Comparison of ENCODE assay signal across 22 cellular contexts in the genomic region with DNA sequence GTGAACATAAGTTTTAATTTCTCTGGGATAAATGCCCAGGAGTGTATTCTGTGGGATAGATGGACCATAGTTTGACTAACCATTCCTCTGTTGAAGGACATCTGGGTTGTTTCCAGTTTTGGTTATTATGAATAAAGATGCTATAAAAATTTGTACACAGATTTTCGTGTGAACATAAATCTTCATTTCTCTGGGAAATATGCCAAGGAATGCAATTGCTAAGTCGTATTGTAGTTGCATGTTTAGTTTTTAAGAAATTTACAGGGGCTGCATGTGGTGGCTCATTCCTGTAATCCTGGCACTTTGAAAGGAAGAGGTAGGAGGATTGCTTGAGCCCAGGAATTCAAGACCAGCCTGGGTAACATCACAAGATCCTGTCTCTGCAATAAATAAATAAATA. TPM values are rescaled to one million over a fixed set of nuclear protein-coding genes. Genes with fewer than 3 reads are reported as not detected.
DNase-seq lines count a peak whose midpoint lies in the region; ATAC-seq and TF ChIP-seq lines count a peak whose summit lies in the region.
"Had no signal": no experiment of that assay in that cellular context is flagged by ENCODE, and none has a peak within 500 bp of the region (broad histone marks: within the 10 kb centered on the region; RNA-seq: fewer than 3 reads in every experiment).

No MANE protein-coding gene starts in this region.

- H3K4me2 ChIP-seq in smooth muscle cell = no peak overlapping the region

- H3K9me3 ChIP-seq in HEK293 (ENCODE audit: control insufficient read depth, insufficient read depth, low read depth, low read length) = no peaks in the 10 kb centered on the region
- H3K9me3 ChIP-seq in smooth muscle cell (replicated peaks; ENCODE audit: low read depth) = no peaks in the 10 kb centered on the region
- no peaks in the 10 kb centered on the region for H3K9me3 ChIP-seq in CD8-positive, alpha-beta memory T cell (ENCODE audit: low read length)
- H3K9me3 ChIP-seq: BLaER1 treated with 17β-estradiol and CSF1 and Interleukin-3, amounts not matched to agents 10 nM and 100 nM; esophagus squamous epithelium had no signal

- CTCF ChIA-PET in HEK293 (lab: Yijun Ruan, JAX) = interaction anchor here (0.9 kb wide), 1 partner anchor 19 kb away, joined by 3 read pairs; no protein-coding TSS in a partner anchor
- CTCF ChIA-PET in CD8-positive, alpha-beta memory T cell (lab: Charles Lee) = no interaction called here

- DNase-seq in fibroblast of peridontal ligament (ENCODE audit: extremely low read depth) (peak; percentile 58), smooth muscle cell (lab: John Stamatoyannopoulos, UW; ENCODE audit: unreplicated experiment) (no peak), type B pancreatic cell (ENCODE audit: extremely low spot score, unreplicated experiment) (no peak)
- DNase-seq in CD8-positive, alpha-beta memory T cell = no peak
- DNase-seq: activated CD4-positive, alpha-beta T cell treated with anti-CD3 and anti-CD28 coated beads, Interleukin-2, amount 50 U/mL, for 48 hours; activated T-cell treated with anti-CD3 and anti-CD28 coated beads, Interleukin-2, amount 50 U/mL, for 24 hours; esophagus squamous epithelium; islet precursor cell; MV-4-11; naive thymus-derived CD4-positive, alpha-beta T cell; NCI-H1930; NCI-H510A; small intestine had no signal

- no peaks in the 10 kb centered on the region for H3K27me3 ChIP-seq in smooth muscle cell (ENCODE audit: low read depth)
- no peaks in the 10 kb centered on the region for H3K27me3 ChIP-seq in CD8-positive, alpha-beta memory T cell (ENCODE audit: insufficient read depth, low read length, poor library complexity, severe bottlenecking)
- H3K27me3 ChIP-seq: BLaER1 treated with 17β-estradiol and CSF1 and Interleukin-3, amounts not matched to agents 10 nM and 100 nM; esophagus squamous epithelium had no signal

- no peak overlapping the region for H3K27ac Mint-ChIP-seq in type B pancreatic cell
- H3K27ac Mint-ChIP-seq in CD8-positive, alpha-beta memory T cell = no peak overlapping the region
- H3K27ac Mint-ChIP-seq: activated naive CD4-positive, alpha-beta T cell treated with anti-CD3 and anti-CD28 coated beads, Interleukin-2, amount 50 U/mL, for 24 hours; activated T-cell treated with anti-CD3 and anti-CD28 coated beads, Interleukin-2, amount 50 U/mL, for 24 hours; naive thymus-derived CD4-positive, alpha-beta T cell had no signal

- no peaks in the 10 kb centered on the region for H3K4me1 ChIP-seq in HEK293 (ENCODE audit: control insufficient read depth, insufficient read depth, low read length)
- H3K4me1 ChIP-seq in smooth muscle cell (ENCODE audit: low read depth) = no peaks in the 10 kb centered on the region
- H3K4me1 ChIP-seq in CD8-positive, alpha-beta memory T cell (ENCODE audit: insufficient read depth, low read length) = no peaks in the 10 kb centered on the region

- POLR2A ChIA-PET in HEK293 (lab: Yijun Ruan, JAX) = interaction anchor here (0.9 kb wide), 1 partner anchor 53 kb away, joined by 3 read pairs; no protein-coding TSS in a partner anchor
- POLR2A ChIA-PET in CD8-positive, alpha-beta memory T cell (lab: Charles Lee) = interaction anchor here (0.9 kb wide), 1 partner anchor 14 kb away, joined by 3 read pairs; no protein-coding TSS in a partner anchor

- 17% methylated on average over 2 of the region's 2 CpGs for WGBS in smooth muscle cell (ENCODE audit: low lambda C conversion rate)

- H2AFZ ChIP-seq in smooth muscle cell (ENCODE audit: low read depth) = no peak overlapping the region

- TF ChIP-seq CTCF in HEK293 (tag by site-specific recombination; IDR thresholded peaks at IDR 0.05) (no peak), smooth muscle cell (IDR thresholded peaks at IDR 0.05; ENCODE audit: borderline replicate concordance, insufficient read depth, poor library complexity, severe bottlenecking) (no peak), type B pancreatic cell (conservative IDR thresholded peaks at IDR 0.05) (no peak)

- ATAC-seq in SK-N-SH treated with all-trans-retinoic acid at 6 μM for 48 hours (peak; percentile 95), HG03457 (IDR thresholded peaks at IDR 0.05; ENCODE audit: unreplicated experiment) (no peak)
- ATAC-seq: HepG2; naive thymus-derived CD4-positive, alpha-beta T cell had no signal

- no peaks in the 10 kb centered on the region for H4K20me1 ChIP-seq in smooth muscle cell (ENCODE audit: low read depth)
- H4K20me1 ChIP-seq: BLaER1 treated with 17β-estradiol and CSF1 and Interleukin-3, amounts not matched to agents 10 nM and 100 nM had no signal

- H3K4me3 ChIP-seq in HEK293 (ENCODE audit: low read depth, low read length) = no peak overlapping the region
- H3K4me3 ChIP-seq in smooth muscle cell = no peak overlapping the region
- no peak overlapping the region for H3K4me3 ChIP-seq in CD8-positive, alpha-beta memory T cell (ENCODE audit: low read length)
- H3K4me3 ChIP-seq: BLaER1 treated with 17β-estradiol and CSF1 and Interleukin-3, amounts not matched to agents 10 nM and 100 nM; esophagus squamous epithelium had no signal

- H3K9me3 Mint-ChIP-seq in type B pancreatic cell = no peaks in the 10 kb centered on the region
- H3K9me3 Mint-ChIP-seq in CD8-positive, alpha-beta memory T cell = no peaks in the 10 kb centered on the region
- H3K9me3 Mint-ChIP-seq: activated naive CD4-positive, alpha-beta T cell treated with anti-CD3 and anti-CD28 coated beads, Interleukin-2, amount 50 U/mL, for 24 hours; activated T-cell treated with anti-CD3 and anti-CD28 coated beads, Interleukin-2, amount 50 U/mL, for 24 hours; naive thymus-derived CD4-positive, alpha-beta T cell had no signal

- no peak overlapping the region for H3K27ac ChIP-seq in HEK293 (ENCODE audit: extremely low read depth, low read depth, low read length)
- peak overlapping the region; percentile 49 for H3K27ac ChIP-seq in smooth muscle cell (ENCODE audit: low read depth)
- H3K27ac ChIP-seq in CD8-positive, alpha-beta memory T cell (ENCODE audit: low read depth, low read length) = no peak overlapping the region
- H3K27ac ChIP-seq: esophagus squamous epithelium had no signal

- no peaks in the 10 kb centered on the region for H3K36me3 Mint-ChIP-seq in type B pancreatic cell
- no peaks in the 10 kb centered on the region for H3K36me3 Mint-ChIP-seq in CD8-positive, alpha-beta memory T cell
- H3K36me3 Mint-ChIP-seq: activated naive CD4-positive, alpha-beta T cell treated with anti-CD3 and anti-CD28 coated beads, Interleukin-2, amount 50 U/mL, for 24 hours; brain; naive thymus-derived CD4-positive, alpha-beta T cell had no signal

- H3K36me3 ChIP-seq in HEK293 (ENCODE audit: control insufficient read depth in 2 of 2, insufficient read depth in 1 of 2, low read length in 2 of 2) (no peaks in the 10 kb centered on the region; a peak in 1 of 3 replicates), smooth muscle cell (ENCODE audit: low read depth) (no peaks in the 10 kb centered on the region)
- H3K36me3 ChIP-seq in CD8-positive, alpha-beta memory T cell (ENCODE audit: insufficient read depth, low read length) = no peaks in the 10 kb centered on the region
- H3K36me3 ChIP-seq: BLaER1 treated with 17β-estradiol and CSF1 and Interleukin-3, amounts not matched to agents 10 nM and 100 nM; esophagus squamous epithelium had no signal

- H3K4me1 Mint-ChIP-seq in type B pancreatic cell (ENCODE audit: unreplicated experiment) = peaks cover 4% of the 10 kb centered on the region
- peaks cover 0 to 1% (median 1%) of the 10 kb centered on the region in 3 donors for H3K4me1 Mint-ChIP-seq in CD8-positive, alpha-beta memory T cell
- H3K4me1 Mint-ChIP-seq: brain had no signal

- no peaks in the 10 kb centered on the region for H3K27me3 Mint-ChIP-seq in type B pancreatic cell
- no peaks in the 10 kb centered on the region for H3K27me3 Mint-ChIP-seq in CD8-positive, alpha-beta memory T cell
- H3K27me3 Mint-ChIP-seq: activated naive CD4-positive, alpha-beta T cell treated with anti-CD3 and anti-CD28 coated beads, Interleukin-2, amount 50 U/mL, for 24 hours; activated T-cell treated with anti-CD3 and anti-CD28 coated beads, Interleukin-2, amount 50 U/mL, for 24 hours had no signal

- H3K9ac ChIP-seq in smooth muscle cell (ENCODE audit: low read depth) = no peak overlapping the region
- H3K9ac ChIP-seq: BLaER1 treated with 17β-estradiol and CSF1 and Interleukin-3, amounts not matched to agents 10 nM and 100 nM had no signal

- H3K79me2 ChIP-seq in smooth muscle cell (ENCODE audit: low read depth) = no peaks in the 10 kb centered on the region

- peaks cover 7% of the 10 kb centered on the region for H3F3A ChIP-seq in smooth muscle cell (ENCODE audit: low read depth)

- H3K4me3 Mint-ChIP-seq in type B pancreatic cell = no peak overlapping the region
- no peak overlapping the region for H3K4me3 Mint-ChIP-seq in CD8-positive, alpha-beta memory T cell
- H3K4me3 Mint-ChIP-seq: activated naive CD4-positive, alpha-beta T cell treated with anti-CD3 and anti-CD28 coated beads, Interleukin-2, amount 50 U/mL, for 24 hours; activated T-cell treated with anti-CD3 and anti-CD28 coated beads, Interleukin-2, amount 50 U/mL, for 24 hours; brain; naive thymus-derived CD4-positive, alpha-beta T cell had no signal

TF ChIP-seq in SK-N-SH treated with all-trans-retinoic acid at 6 μM for 48 hours, 23 proteins besides CTCF, POLR2A, EP300 and RAD21:
- TF ChIP-seq BACH2 (CRISPR knock-in tag; IDR thresholded peaks at IDR 0.05; ENCODE audit: borderline replicate concordance) = no peak
- peak; percentile 87 for TF ChIP-seq ISL1 (CRISPR knock-in tag; IDR thresholded peaks at IDR 0.05)
- no peak for TF ChIP-seq ZFP30 (CRISPR knock-in tag; IDR thresholded peaks at IDR 0.05)

RNA-seq across cellular contexts. Expression of a gene that starts 6.9 kb away (rescaled TPM):
- total RNA-seq in smooth muscle cell = 0.31 TPM in 1 of 2 replicates, not detected in the other
- 0.14 and 0.38 TPM in 2 replicates for polyA plus RNA-seq in smooth muscle cell
- total RNA-seq in type B pancreatic cell (ENCODE audit: low replicate concordance) = 0.39 and 0.64 TPM in 2 replicates
- 1 to 10 TPM; 1.1 to 2.1 TPM for total RNA-seq in CD8-positive, alpha-beta memory T cell
- 0.32 TPM for polyA plus RNA-seq in CD8-positive, alpha-beta memory T cell

RNA-seq across cellular contexts. Expression of a gene that starts 18.6 kb away (rescaled TPM):
- total RNA-seq in smooth muscle cell = not detected in 2 replicates
- 0.18 and 0.25 TPM in 2 replicates for polyA plus RNA-seq in smooth muscle cell
- 0.21 and 4.1 TPM in 2 replicates for total RNA-seq in type B pancreatic cell (ENCODE audit: low replicate concordance)
- total RNA-seq in CD8-positive, alpha-beta memory T cell = not detected
- polyA plus RNA-seq in CD8-positive, alpha-beta memory T cell = not detected
- total RNA-seq: dermis microvascular lymphatic vessel endothelial cell, esophagus squamous epithelium, lung microvascular endothelial cell had no signal
- polyA plus RNA-seq: naive thymus-derived CD4-positive, alpha-beta T cell had no signal

RNA-seq across cellular contexts. Expression of a gene that starts 24.5 kb away (rescaled TPM):
- 62.5 and 70.9 TPM in 2 replicates for total RNA-seq in smooth muscle cell
- 18.7 and 20.3 TPM in 2 replicates for polyA plus RNA-seq in smooth muscle cell
- 96.4 and 112 TPM in 2 replicates for total RNA-seq in type B pancreatic cell (ENCODE audit: low replicate concordance)
- 100 to 1,000 TPM; 104 to 113 TPM for total RNA-seq in CD8-positive, alpha-beta memory T cell
- polyA plus RNA-seq in CD8-positive, alpha-beta memory T cell = 32.2 TPM

RNA-seq across cellular contexts. Expression of a gene that starts 43.7 kb away (rescaled TPM):
- total RNA-seq in smooth muscle cell (not detected in 2 replicates), type B pancreatic cell (ENCODE audit: low replicate concordance) (64.6 and 142 TPM in 2 replicates)
- 0.14 and 0.15 TPM in 2 replicates for polyA plus RNA-seq in smooth muscle cell
- not detected for total RNA-seq in CD8-positive, alpha-beta memory T cell
- not detected for polyA plus RNA-seq in CD8-positive, alpha-beta memory T cell
- total RNA-seq: dermis microvascular lymphatic vessel endothelial cell, esophagus squamous epithelium, lung microvascular endothelial cell had no signal
